In the genomic region with DNA sequence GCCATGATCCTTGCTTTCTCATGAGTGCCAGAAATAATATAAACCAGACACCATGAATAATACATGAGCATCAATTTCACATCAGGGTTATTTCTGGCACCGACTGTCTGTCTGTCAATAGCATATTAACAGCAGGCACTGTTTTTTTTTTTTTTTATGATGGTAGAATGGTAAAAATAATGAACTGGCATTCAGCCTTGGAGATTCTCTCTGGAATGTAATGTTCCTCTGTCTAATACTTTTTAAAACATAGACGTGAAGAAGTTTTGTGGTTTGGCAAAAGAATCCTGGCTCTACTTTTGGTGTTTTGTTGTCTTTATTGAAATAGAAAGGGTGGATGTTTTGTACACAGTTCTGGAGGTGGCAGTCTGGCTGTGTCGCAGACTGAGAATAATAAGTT, we compare ENCODE assay signal across 24 cellular contexts.
"Had no signal": no experiment of that assay in that cellular context is flagged by ENCODE, and none has a peak within 500 bp of the region (broad histone marks: within the 10 kb centered on the region; RNA-seq: fewer than 3 reads in every experiment).

No MANE protein-coding gene starts in this region.

- H3K36me3 ChIP-seq: ascending aorta, breast epithelium, cardiac muscle cell, colonic mucosa had no signal

- H3K4me1 ChIP-seq: ascending aorta, breast epithelium, colonic mucosa had no signal

- H3K27me3 ChIP-seq: ascending aorta, breast epithelium, cardiac muscle cell, colonic mucosa had no signal

- H3K4me3 ChIP-seq: ascending aorta, breast epithelium, cardiac muscle cell, colonic mucosa had no signal

- H3K9me3 ChIP-seq: ascending aorta, breast epithelium, colonic mucosa had no signal

- H3K27ac ChIP-seq: ascending aorta, breast epithelium, cardiac muscle cell, colonic mucosa had no signal

- DNase-seq: activated CD4-positive, alpha-beta memory T cell treated with anti-CD3 and anti-CD28 coated beads for 36 hours; activated CD4-positive, alpha-beta T cell treated with anti-CD3 and anti-CD28 coated beads for 36 hours; activated CD4-positive, alpha-beta T cell treated with anti-CD3 and anti-CD28 coated beads, Interleukin-2, amount 10 ng/mL, durations not matched to agents 24 days and 14 days; activated CD4-positive, CD25-positive, alpha-beta regulatory T cell; activated CD4-positive, CD25-positive, alpha-beta regulatory T cell treated with anti-CD3 and anti-CD28 coated beads, Interleukin-2, amount 50 U/mL, for 72 hours; activated CD8-positive, alpha-beta memory T cell treated with anti-CD3 and anti-CD28 coated beads, Interleukin-2, amount 10 ng/mL, durations not matched to agents 7 days and 5 days; activated CD8-positive, alpha-beta memory T cell treated with anti-CD3 and anti-CD28 coated beads, Interleukin-2, amount 50 U/mL, for 4 hours; activated CD8-positive, alpha-beta T cell treated with anti-CD3 and anti-CD28 coated beads, Interleukin-2, amount 10 ng/mL, durations not matched to agents 7 days and 5 days; activated gamma-delta T cell; activated naive CD4-positive, alpha-beta T cell; activated naive CD4-positive, alpha-beta T cell treated with anti-CD3 and anti-CD28 coated beads, Interleukin-2, amount 10 ng/mL, durations not matched to agents 7 days and 5 days; activated naive CD8-positive, alpha-beta T cell treated with anti-CD3 and anti-CD28 coated beads, Interleukin-2, amount 10 ng/mL, durations not matched to agents 7 days and 5 days; activated T-cell treated with anti-CD3 and anti-CD28 coated beads, Interleukin-2, amount 50 U/mL, for 24 hours; activated T-cell treated with anti-CD3 and anti-CD28 coated beads, Interleukin-2, amount 50 U/mL, for 72 hours; central memory CD4-positive, alpha-beta T cell; cerebellar nuclear complex; colonic mucosa; effector CD8-positive, alpha-beta T cell; foreskin fibroblast; head of caudate nucleus; T-helper 2 cell had no signal
